1 cellular context compared by ENCODE assay signal in the genomic region with DNA sequence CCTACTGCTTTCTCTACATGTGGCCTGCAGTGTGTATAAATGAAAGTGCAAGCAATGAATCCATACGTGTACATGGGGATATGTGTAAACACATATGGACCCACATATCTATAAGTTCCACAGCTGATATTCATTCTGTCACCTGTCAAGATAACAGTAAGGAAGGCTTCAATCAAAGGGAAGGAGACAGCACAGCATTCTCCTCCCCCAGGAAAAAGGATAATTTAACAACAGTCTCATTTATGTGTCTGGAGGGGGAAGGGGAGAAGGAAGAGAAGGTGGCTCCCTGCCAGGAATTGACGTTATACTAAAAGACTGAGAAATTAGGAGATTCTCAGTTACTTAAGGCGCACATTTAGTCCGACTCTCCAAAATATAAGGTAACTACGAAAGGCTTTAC.
TF ChIP-seq lines count a peak whose summit lies in the region.

No MANE protein-coding gene starts in this region.

TF ChIP-seq in K562, 482 proteins besides CTCF, POLR2A, EP300 and RAD21 (continued from another document):
- TF ChIP-seq, protein P1, sequence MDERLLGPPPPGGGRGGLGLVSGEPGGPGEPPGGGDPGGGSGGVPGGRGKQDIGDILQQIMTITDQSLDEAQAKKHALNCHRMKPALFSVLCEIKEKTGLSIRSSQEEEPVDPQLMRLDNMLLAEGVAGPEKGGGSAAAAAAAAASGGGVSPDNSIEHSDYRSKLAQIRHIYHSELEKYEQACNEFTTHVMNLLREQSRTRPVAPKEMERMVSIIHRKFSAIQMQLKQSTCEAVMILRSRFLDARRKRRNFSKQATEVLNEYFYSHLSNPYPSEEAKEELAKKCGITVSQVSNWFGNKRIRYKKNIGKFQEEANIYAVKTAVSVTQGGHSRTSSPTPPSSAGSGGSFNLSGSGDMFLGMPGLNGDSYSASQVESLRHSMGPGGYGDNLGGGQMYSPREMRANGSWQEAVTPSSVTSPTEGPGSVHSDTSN (CRISPR knock-in tag; IDR thresholded peaks at IDR 0.05; ENCODE audit: low read depth): no peak
- TF ChIP-seq, protein P1 (tag; conservative IDR thresholded peaks at IDR 0.05; ENCODE audit: low read depth): peak; percentile 53; the same call in 1 of the 2 replicates
- TF ChIP-seq, protein P2, sequence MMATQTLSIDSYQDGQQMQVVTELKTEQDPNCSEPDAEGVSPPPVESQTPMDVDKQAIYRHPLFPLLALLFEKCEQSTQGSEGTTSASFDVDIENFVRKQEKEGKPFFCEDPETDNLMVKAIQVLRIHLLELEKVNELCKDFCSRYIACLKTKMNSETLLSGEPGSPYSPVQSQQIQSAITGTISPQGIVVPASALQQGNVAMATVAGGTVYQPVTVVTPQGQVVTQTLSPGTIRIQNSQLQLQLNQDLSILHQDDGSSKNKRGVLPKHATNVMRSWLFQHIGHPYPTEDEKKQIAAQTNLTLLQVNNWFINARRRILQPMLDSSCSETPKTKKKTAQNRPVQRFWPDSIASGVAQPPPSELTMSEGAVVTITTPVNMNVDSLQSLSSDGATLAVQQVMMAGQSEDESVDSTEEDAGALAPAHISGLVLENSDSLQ (IDR thresholded peaks at IDR 0.05): peak; percentile 53; the same call in 1 of the 2 replicates
- TF ChIP-seq CBFA2T2 (conservative IDR thresholded peaks at IDR 0.05): peak; percentile 50
